1 cellular context compared by ENCODE assay signal in genomic region chr15:41827880-41828746, GRCh38.
TF ChIP-seq lines count a peak whose summit lies in the region.

Gene JMJD7 (plus strand): TSS chr15:41828092. CDS start chr15:41828125, 33 bp downstream.

TF ChIP-seq in HepG2, 621 proteins besides CTCF, POLR2A, EP300 and RAD21 (continued from another document and continues in another):
- no peak for TF ChIP-seq SMARCC2 (IDR thresholded peaks at IDR 0.05)
- no peak for TF ChIP-seq REXO4 (CRISPR knock-in tag; IDR thresholded peaks at IDR 0.05; ENCODE audit: borderline replicate concordance)
- no peak for TF ChIP-seq MAF1 (CRISPR knock-in tag; IDR thresholded peaks at IDR 0.05; ENCODE audit: borderline replicate concordance)
- TF ChIP-seq ZNF576 (CRISPR knock-in tag; IDR thresholded peaks at IDR 0.05): no peak
- no peak for TF ChIP-seq ELF3 (CRISPR knock-in tag; IDR thresholded peaks at IDR 0.05)
- no peak for TF ChIP-seq TBL1XR1 (IDR thresholded peaks at IDR 0.05; ENCODE audit: borderline replicate concordance, low read length, partially characterized antibody)
- TF ChIP-seq ZNF3 (CRISPR knock-in tag; IDR thresholded peaks at IDR 0.05): no peak
- TF ChIP-seq ZNF496 (CRISPR knock-in tag; IDR thresholded peaks at IDR 0.05; ENCODE audit: insufficient replicate concordance): no peak
- TF ChIP-seq EEA1 (CRISPR knock-in tag; IDR thresholded peaks at IDR 0.05; ENCODE audit: borderline replicate concordance): no peak
- TF ChIP-seq, protein P1, sequence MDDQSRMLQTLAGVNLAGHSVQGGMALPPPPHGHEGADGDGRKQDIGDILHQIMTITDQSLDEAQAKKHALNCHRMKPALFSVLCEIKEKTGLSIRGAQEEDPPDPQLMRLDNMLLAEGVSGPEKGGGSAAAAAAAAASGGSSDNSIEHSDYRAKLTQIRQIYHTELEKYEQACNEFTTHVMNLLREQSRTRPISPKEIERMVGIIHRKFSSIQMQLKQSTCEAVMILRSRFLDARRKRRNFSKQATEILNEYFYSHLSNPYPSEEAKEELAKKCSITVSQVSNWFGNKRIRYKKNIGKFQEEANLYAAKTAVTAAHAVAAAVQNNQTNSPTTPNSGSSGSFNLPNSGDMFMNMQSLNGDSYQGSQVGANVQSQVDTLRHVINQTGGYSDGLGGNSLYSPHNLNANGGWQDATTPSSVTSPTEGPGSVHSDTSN (CRISPR knock-in tag; IDR thresholded peaks at IDR 0.05; ENCODE audit: borderline replicate concordance): no peak
- TF ChIP-seq KLF16 (CRISPR knock-in tag; IDR thresholded peaks at IDR 0.05): peak in 1 of 2 experiments; percentile 62; a peak in 1 of 4 replicates
- TF ChIP-seq, protein P2, sequence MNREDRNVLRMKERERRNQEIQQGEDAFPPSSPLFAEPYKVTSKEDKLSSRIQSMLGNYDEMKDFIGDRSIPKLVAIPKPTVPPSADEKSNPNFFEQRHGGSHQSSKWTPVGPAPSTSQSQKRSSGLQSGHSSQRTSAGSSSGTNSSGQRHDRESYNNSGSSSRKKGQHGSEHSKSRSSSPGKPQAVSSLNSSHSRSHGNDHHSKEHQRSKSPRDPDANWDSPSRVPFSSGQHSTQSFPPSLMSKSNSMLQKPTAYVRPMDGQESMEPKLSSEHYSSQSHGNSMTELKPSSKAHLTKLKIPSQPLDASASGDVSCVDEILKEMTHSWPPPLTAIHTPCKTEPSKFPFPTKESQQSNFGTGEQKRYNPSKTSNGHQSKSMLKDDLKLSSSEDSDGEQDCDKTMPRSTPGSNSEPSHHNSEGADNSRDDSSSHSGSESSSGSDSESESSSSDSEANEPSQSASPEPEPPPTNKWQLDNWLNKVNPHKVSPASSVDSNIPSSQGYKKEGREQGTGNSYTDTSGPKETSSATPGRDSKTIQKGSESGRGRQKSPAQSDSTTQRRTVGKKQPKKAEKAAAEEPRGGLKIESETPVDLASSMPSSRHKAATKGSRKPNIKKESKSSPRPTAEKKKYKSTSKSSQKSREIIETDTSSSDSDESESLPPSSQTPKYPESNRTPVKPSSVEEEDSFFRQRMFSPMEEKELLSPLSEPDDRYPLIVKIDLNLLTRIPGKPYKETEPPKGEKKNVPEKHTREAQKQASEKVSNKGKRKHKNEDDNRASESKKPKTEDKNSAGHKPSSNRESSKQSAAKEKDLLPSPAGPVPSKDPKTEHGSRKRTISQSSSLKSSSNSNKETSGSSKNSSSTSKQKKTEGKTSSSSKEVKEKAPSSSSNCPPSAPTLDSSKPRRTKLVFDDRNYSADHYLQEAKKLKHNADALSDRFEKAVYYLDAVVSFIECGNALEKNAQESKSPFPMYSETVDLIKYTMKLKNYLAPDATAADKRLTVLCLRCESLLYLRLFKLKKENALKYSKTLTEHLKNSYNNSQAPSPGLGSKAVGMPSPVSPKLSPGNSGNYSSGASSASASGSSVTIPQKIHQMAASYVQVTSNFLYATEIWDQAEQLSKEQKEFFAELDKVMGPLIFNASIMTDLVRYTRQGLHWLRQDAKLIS (CRISPR knock-in tag; IDR thresholded peaks at IDR 0.05): no peak
- TF ChIP-seq GATAD2A (CRISPR knock-in tag; IDR thresholded peaks at IDR 0.05): peak; percentile 40
- TF ChIP-seq ZNF557 (CRISPR knock-in tag; IDR thresholded peaks at IDR 0.05): no peak
- TF ChIP-seq HDAC2 (CRISPR knock-in tag; IDR thresholded peaks at IDR 0.05): peak; percentile 20; the same call in 1 of the 2 replicates
- TF ChIP-seq, protein P3, sequence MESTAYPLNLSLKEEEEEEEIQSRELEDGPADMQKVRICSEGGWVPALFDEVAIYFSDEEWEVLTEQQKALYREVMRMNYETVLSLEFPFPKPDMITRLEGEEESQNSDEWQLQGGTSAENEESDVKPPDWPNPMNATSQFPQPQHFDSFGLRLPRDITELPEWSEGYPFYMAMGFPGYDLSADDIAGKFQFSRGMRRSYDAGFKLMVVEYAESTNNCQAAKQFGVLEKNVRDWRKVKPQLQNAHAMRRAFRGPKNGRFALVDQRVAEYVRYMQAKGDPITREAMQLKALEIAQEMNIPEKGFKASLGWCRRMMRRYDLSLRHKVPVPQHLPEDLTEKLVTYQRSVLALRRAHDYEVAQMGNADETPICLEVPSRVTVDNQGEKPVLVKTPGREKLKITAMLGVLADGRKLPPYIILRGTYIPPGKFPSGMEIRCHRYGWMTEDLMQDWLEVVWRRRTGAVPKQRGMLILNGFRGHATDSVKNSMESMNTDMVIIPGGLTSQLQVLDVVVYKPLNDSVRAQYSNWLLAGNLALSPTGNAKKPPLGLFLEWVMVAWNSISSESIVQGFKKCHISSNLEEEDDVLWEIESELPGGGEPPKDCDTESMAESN (CRISPR knock-in tag; conservative IDR thresholded peaks at IDR 0.05): 0 out of 2 replicates have a peak, but pooled peaks have one; percentile 24
- TF ChIP-seq GZF1 (CRISPR knock-in tag; IDR thresholded peaks at IDR 0.05): no peak
- no peak for TF ChIP-seq NPAS2 (CRISPR knock-in tag; IDR thresholded peaks at IDR 0.05; ENCODE audit: borderline replicate concordance)
- no peak for TF ChIP-seq ZNF629 (CRISPR knock-in tag; conservative IDR thresholded peaks at IDR 0.05)
- TF ChIP-seq ZNF562 (CRISPR knock-in tag; IDR thresholded peaks at IDR 0.05; ENCODE audit: borderline replicate concordance): no peak
- TF ChIP-seq CEBPZ (IDR thresholded peaks at IDR 0.05; ENCODE audit: low read length): no peak
- 0 out of 2 replicates have a peak, but pooled peaks have one; percentile 42 for TF ChIP-seq GFI1 (CRISPR knock-in tag; IDR thresholded peaks at IDR 0.05; ENCODE audit: borderline replicate concordance)
- TF ChIP-seq ZNF280B (CRISPR knock-in tag; IDR thresholded peaks at IDR 0.05; ENCODE audit: borderline replicate concordance): no peak
- TF ChIP-seq ZNF709 (CRISPR knock-in tag; IDR thresholded peaks at IDR 0.05): no peak
- no peak for TF ChIP-seq ZNF703 (CRISPR knock-in tag; IDR thresholded peaks at IDR 0.05; ENCODE audit: borderline replicate concordance)
- TF ChIP-seq ZNF567 (CRISPR knock-in tag; IDR thresholded peaks at IDR 0.05; ENCODE audit: borderline replicate concordance): 0 out of 2 replicates have a peak, but pooled peaks have one; percentile 35
- TF ChIP-seq GABPA (IDR thresholded peaks at IDR 0.05; ENCODE audit: low read depth, low read length): no peak
- TF ChIP-seq GABPA (CRISPR knock-in tag; IDR thresholded peaks at IDR 0.05; ENCODE audit: low read depth): no peak
- no peak for TF ChIP-seq ZNF33A (CRISPR knock-in tag; IDR thresholded peaks at IDR 0.05; ENCODE audit: borderline replicate concordance)
- TF ChIP-seq HOXD1 (CRISPR knock-in tag; IDR thresholded peaks at IDR 0.05): no peak
- TF ChIP-seq TSC22D2 (CRISPR knock-in tag; IDR thresholded peaks at IDR 0.05; ENCODE audit: borderline replicate concordance): 0 out of 2 replicates have a peak, but pooled peaks have one; percentile 25
- TF ChIP-seq, protein P4, sequence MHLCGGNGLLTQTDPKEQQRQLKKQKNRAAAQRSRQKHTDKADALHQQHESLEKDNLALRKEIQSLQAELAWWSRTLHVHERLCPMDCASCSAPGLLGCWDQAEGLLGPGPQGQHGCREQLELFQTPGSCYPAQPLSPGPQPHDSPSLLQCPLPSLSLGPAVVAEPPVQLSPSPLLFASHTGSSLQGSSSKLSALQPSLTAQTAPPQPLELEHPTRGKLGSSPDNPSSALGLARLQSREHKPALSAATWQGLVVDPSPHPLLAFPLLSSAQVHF (CRISPR knock-in tag; IDR thresholded peaks at IDR 0.05): no peak
- TF ChIP-seq ZNF564 (CRISPR knock-in tag; IDR thresholded peaks at IDR 0.05): no peak
- no peak for TF ChIP-seq TEF (CRISPR knock-in tag; IDR thresholded peaks at IDR 0.05)
- TF ChIP-seq ZNF432 (CRISPR knock-in tag; IDR thresholded peaks at IDR 0.05; ENCODE audit: borderline replicate concordance): no peak
- TF ChIP-seq SNRNP70 (IDR thresholded peaks at IDR 0.05; ENCODE audit: low read depth, low read length): no peak
- peak; percentile 46; the same call in 1 of the 2 replicates for TF ChIP-seq YEATS4 (CRISPR knock-in tag; IDR thresholded peaks at IDR 0.05; ENCODE audit: borderline replicate concordance)
- no peak for TF ChIP-seq DPF2 (CRISPR knock-in tag; IDR thresholded peaks at IDR 0.05; ENCODE audit: borderline replicate concordance, low read depth)
- TF ChIP-seq CENPT (CRISPR knock-in tag; IDR thresholded peaks at IDR 0.05; ENCODE audit: low read depth): no peak
- TF ChIP-seq ZNF75D (CRISPR knock-in tag; IDR thresholded peaks at IDR 0.05; ENCODE audit: borderline replicate concordance): no peak
- TF ChIP-seq ZNF724P (CRISPR knock-in tag; IDR thresholded peaks at IDR 0.05; ENCODE audit: borderline replicate concordance): no peak
- no peak for TF ChIP-seq ZNF609 (CRISPR knock-in tag; IDR thresholded peaks at IDR 0.05; ENCODE audit: borderline replicate concordance)
- no peak for TF ChIP-seq ZNF605 (CRISPR knock-in tag; IDR thresholded peaks at IDR 0.05)
- no peak; the same call in 1 of the 2 replicates for TF ChIP-seq GPN1 (CRISPR knock-in tag; IDR thresholded peaks at IDR 0.05; ENCODE audit: borderline replicate concordance)
- TF ChIP-seq ZNF441 (CRISPR knock-in tag; IDR thresholded peaks at IDR 0.05; ENCODE audit: borderline replicate concordance): no peak
- TF ChIP-seq ZBTB42 (CRISPR knock-in tag; IDR thresholded peaks at IDR 0.05): 0 out of 2 replicates have a peak, but pooled peaks have one; percentile 37
- TF ChIP-seq MAFK (conservative IDR thresholded peaks at IDR 0.05 in 1 of 2, IDR thresholded peaks at IDR 0.05 in 1 of 2; ENCODE audit: low read length in 2 of 2): no peak
- peak; percentile 82 for TF ChIP-seq ZFY (CRISPR knock-in tag; IDR thresholded peaks at IDR 0.05)
